Comparison of ENCODE assay signal across 9 cellular contexts in the genomic region with DNA sequence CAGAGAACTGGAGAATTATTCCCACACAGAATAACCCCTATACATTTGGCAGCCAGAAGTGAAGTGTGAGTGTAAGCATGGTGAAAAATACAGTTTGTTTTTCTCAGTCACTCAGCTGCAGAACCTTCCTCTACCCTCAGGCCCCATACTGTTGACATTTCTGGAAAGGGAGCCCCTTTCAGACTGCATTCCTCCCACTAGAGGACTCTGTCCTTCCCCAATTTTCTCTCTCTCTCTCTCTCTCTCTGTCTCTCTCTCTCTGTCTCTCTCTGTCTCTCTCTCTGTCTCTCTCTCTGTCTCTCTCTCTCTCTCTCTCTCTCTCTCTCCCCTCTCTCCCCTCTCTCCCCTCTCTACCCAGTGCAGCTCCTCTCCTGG.
DNase-seq lines count a peak whose midpoint lies in the region; ATAC-seq, FAIRE-seq and TF ChIP-seq lines count a peak whose summit lies in the region.
"Had no signal": no experiment of that assay in that cellular context is flagged by ENCODE, and none has a peak within 500 bp of the region (broad histone marks: within the 10 kb centered on the region; RNA-seq: fewer than 3 reads in every experiment).

No MANE protein-coding gene starts in this region.

- DNase-seq in ELR (ENCODE audit: low read depth) (peak; percentile 79), NCI-H69 (lab: John Stamatoyannopoulos, UW) (peak; percentile 37), endothelial cell of umbilical vein (ENCODE audit: low read depth, low spot score) (no peak), neural crest cell (ENCODE audit: low read depth, low spot score) (no peak), GM13976 (ENCODE audit: low spot score) (no peak), T-helper 17 cell (no peak)
- DNase-seq in CD8-positive, alpha-beta T cell: no peak
- DNase-seq: activated CD4-positive, alpha-beta T cell treated with anti-CD3 and anti-CD28 coated beads, Interleukin-2, amount 50 U/mL, for 1 hour had no signal

- H2AFZ ChIP-seq in endothelial cell of umbilical vein (ENCODE audit: low read depth, low read length): no peak overlapping the region

- peak overlapping the region; percentile 87 for H3K4me2 ChIP-seq in endothelial cell of umbilical vein (ENCODE audit: insufficient read depth, low read length)

- peak overlapping the region; percentile 95 for H3K27ac ChIP-seq in endothelial cell of umbilical vein (ENCODE audit: insufficient read depth, low read depth, low read length)
- no peak overlapping the region for H3K27ac ChIP-seq in CD8-positive, alpha-beta T cell (ENCODE audit: low read depth, low read length)

- H3K36me3 ChIP-seq in endothelial cell of umbilical vein (ENCODE audit: control insufficient read depth in 2 of 2, extremely low read depth in 1 of 2, insufficient read depth in 2 of 2, low read length in 2 of 2): no peaks in the 10 kb centered on the region
- no peaks in the 10 kb centered on the region for H3K36me3 ChIP-seq in CD8-positive, alpha-beta T cell (ENCODE audit: insufficient read depth, low read length)

- H3K9me3 Mint-ChIP-seq in neural crest cell: no peaks in the 10 kb centered on the region
- no peaks in the 10 kb centered on the region for H3K9me3 Mint-ChIP-seq in CD8-positive, alpha-beta T cell

- H3K27ac Mint-ChIP-seq in neural crest cell (ENCODE audit: unreplicated experiment) (no peak overlapping the region), T-helper 17 cell (no peak overlapping the region)
- no peak overlapping the region for H3K27ac Mint-ChIP-seq in CD8-positive, alpha-beta T cell

- H3K79me2 ChIP-seq in endothelial cell of umbilical vein (ENCODE audit: control insufficient read depth, insufficient read depth, low read length): no peaks in the 10 kb centered on the region

- dilution Hi-C loops in endothelial cell of umbilical vein (cut with MboI; ENCODE audit: extremely low pct_ligation_motif_present, low sequenced_read_pairs): no loop called here

- H4K20me1 ChIP-seq in endothelial cell of umbilical vein (replicated peaks; ENCODE audit: control insufficient read depth, extremely low read depth, insufficient read depth, low read length): no peaks in the 10 kb centered on the region

- BruUV-seq in endothelial cell of umbilical vein (replicated peaks; lab: Mats Ljungman, UMichigan): no TSS peak

- no peak for TF ChIP-seq POLR2A in endothelial cell of umbilical vein (IDR thresholded peaks at IDR 0.05; ENCODE audit: low read depth, low read length)

- H3K9me1 ChIP-seq in endothelial cell of umbilical vein (replicated peaks; ENCODE audit: control insufficient read depth, extremely low read depth, insufficient read depth, low read length): no peaks in the 10 kb centered on the region

- H3K9me3 ChIP-seq in endothelial cell of umbilical vein (replicated peaks; ENCODE audit: control insufficient read depth, insufficient read depth, low read length) (no peaks in the 10 kb centered on the region), T-helper 17 cell (ENCODE audit: control insufficient read depth, low read length, poor library complexity, severe bottlenecking) (no peaks in the 10 kb centered on the region)
- H3K9me3 ChIP-seq in CD8-positive, alpha-beta T cell (ENCODE audit: low read length): no peaks in the 10 kb centered on the region

- H3K27me3 ChIP-seq in endothelial cell of umbilical vein (ENCODE audit: control insufficient read depth in 2 of 2, insufficient read depth in 2 of 2, low read length in 2 of 2): no peaks in the 10 kb centered on the region
- H3K27me3 ChIP-seq in CD8-positive, alpha-beta T cell (ENCODE audit: insufficient read depth, low read length): no peaks in the 10 kb centered on the region

- TF ChIP-seq CTCF in endothelial cell of umbilical vein (IDR thresholded peaks at IDR 0.05; ENCODE audit: extremely low read depth in 1 of 2, insufficient read depth in 1 of 2, low read depth in 1 of 2, low read length in 2 of 2): peak; percentile 34 to 56
- peak; percentile 55 for TF ChIP-seq CTCF in neural crest cell (conservative IDR thresholded peaks at IDR 0.05)
- no peak for TF ChIP-seq CTCF in GM13976 (IDR thresholded peaks at IDR 0.05; ENCODE audit: borderline replicate concordance, control extremely low read depth, extremely low read depth, insufficient read depth, missing control alignments)
- TF ChIP-seq CTCF in CD8-positive, alpha-beta T cell (IDR thresholded peaks at IDR 0.05): no peak

- no peak for FAIRE-seq in endothelial cell of umbilical vein (lab: Jason Lieb, UNC)

- H3K4me1 Mint-ChIP-seq in neural crest cell (peaks cover 18% of the 10 kb centered on the region), T-helper 17 cell (peaks cover 6% of the 10 kb centered on the region)
- H3K4me1 Mint-ChIP-seq in CD8-positive, alpha-beta T cell (ENCODE audit: low read depth): no peaks in the 10 kb centered on the region

- peaks cover 75% of the 10 kb centered on the region for H3K4me1 ChIP-seq in endothelial cell of umbilical vein (ENCODE audit: control insufficient read depth, extremely low read depth, insufficient read depth, low read length)
- no peaks in the 10 kb centered on the region for H3K4me1 ChIP-seq in CD8-positive, alpha-beta T cell (ENCODE audit: insufficient read depth, low read length)

- H3K36me3 Mint-ChIP-seq in neural crest cell (ENCODE audit: low read depth) (no peaks in the 10 kb centered on the region), T-helper 17 cell (ENCODE audit: low read depth) (no peaks in the 10 kb centered on the region)
- H3K36me3 Mint-ChIP-seq in CD8-positive, alpha-beta T cell: no peaks in the 10 kb centered on the region

- no peaks in the 10 kb centered on the region for H3K27me3 Mint-ChIP-seq in neural crest cell (ENCODE audit: low read depth)
- peaks cover 24% of the 10 kb centered on the region for H3K27me3 Mint-ChIP-seq in T-helper 17 cell
- peaks cover 13% of the 10 kb centered on the region for H3K27me3 Mint-ChIP-seq in CD8-positive, alpha-beta T cell (ENCODE audit: low read depth)

- intact Hi-C loops in endothelial cell of umbilical vein (cut with micrococcal nuclease): loop anchor here (1.0 to 10.0 kb wide), 4 partner anchors 8 to 372 kb away; no protein-coding TSS in a partner anchor
- intact Hi-C loops in CD8-positive, alpha-beta T cell (cut with DNase I, micrococcal nuclease): no loop called here

- H3K9ac ChIP-seq in endothelial cell of umbilical vein (replicated peaks; ENCODE audit: extremely low read depth, insufficient read depth, low read length): peak overlapping the region; percentile 81

- POLR2A ChIA-PET in endothelial cell of umbilical vein (lab: Charles Lee): interaction anchor here (1.3 to 2.8 kb wide), 2 partner anchors 25 to 140 kb away, joined by 4 to 9 read pairs; a partner anchor contains a TSS
- POLR2A ChIA-PET in CD8-positive, alpha-beta T cell (lab: Charles Lee): no interaction called here

- no peak overlapping the region for H3K4me3 ChIP-seq in endothelial cell of umbilical vein (replicated peaks in 1 of 3; ENCODE audit: insufficient read depth in 1 of 3, low read depth in 1 of 3, low read length in 3 of 3)
- H3K4me3 ChIP-seq in CD8-positive, alpha-beta T cell (ENCODE audit: low read depth, low read length): no peak overlapping the region

- CTCF ChIA-PET in endothelial cell of umbilical vein (lab: Charles Lee): interaction anchor here (0.8 to 7.5 kb wide), 16 partner anchors 9 to 273 kb away, joined by 3 to 130 read pairs (median 4); a partner anchor contains a TSS
- CTCF ChIA-PET in CD8-positive, alpha-beta T cell (lab: Charles Lee): interaction anchor here (0.9 kb wide), 1 partner anchor 26 kb away, joined by 3 read pairs; no protein-coding TSS in a partner anchor

- H3K4me3 Mint-ChIP-seq in neural crest cell (no peak overlapping the region), T-helper 17 cell (no peak overlapping the region)
- H3K4me3 Mint-ChIP-seq in CD8-positive, alpha-beta T cell: no peak overlapping the region

- ATAC-seq in T-helper 17 cell (no peak), HG03139 (IDR thresholded peaks at IDR 0.05; ENCODE audit: unreplicated experiment) (no peak)
- no peak for ATAC-seq in CD8-positive, alpha-beta T cell

- in situ Hi-C loops in GM13976 (cut with MboI; ENCODE audit: low sequenced_read_pairs, unreplicated experiment): no loop called here

TF ChIP-seq in endothelial cell of umbilical vein, 7 proteins besides CTCF, POLR2A, EP300 and RAD21:
- TF ChIP-seq MYC (IDR thresholded peaks at IDR 0.05; ENCODE audit: low read depth, low read length) (no peak), FOS (IDR thresholded peaks at IDR 0.05; ENCODE audit: borderline replicate concordance, insufficient read depth, low read length) (no peak), EZH2 (IDR thresholded peaks at IDR 0.05; ENCODE audit: borderline replicate concordance, low read depth, low read length, severe bottlenecking) (no peak), JUN (IDR thresholded peaks at IDR 0.05; ENCODE audit: borderline replicate concordance, insufficient read depth, insufficient read length, low read depth) (no peak), GATA2 (IDR thresholded peaks at IDR 0.05; ENCODE audit: insufficient read depth, insufficient read length, low read depth, low read length) (no peak), POLR2AphosphoS5 (IDR thresholded peaks at IDR 0.05; ENCODE audit: insufficient read depth, low read depth, low read length) (no peak)
- TF ChIP-seq, protein P1, sequence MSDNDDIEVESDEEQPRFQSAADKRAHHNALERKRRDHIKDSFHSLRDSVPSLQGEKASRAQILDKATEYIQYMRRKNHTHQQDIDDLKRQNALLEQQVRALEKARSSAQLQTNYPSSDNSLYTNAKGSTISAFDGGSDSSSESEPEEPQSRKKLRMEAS (IDR thresholded peaks at IDR 0.05; ENCODE audit: insufficient read depth, insufficient read length): no peak

Comparison
In these comparisons a context has a peak if more than half of its experiments do, and no peak if none do; other contexts are left out.
1. DNase-seq: peak in ELR (single experiment) and NCI-H69 (single experiment); none in endothelial cell of umbilical vein (single experiment), neural crest cell (single experiment), GM13976 (single experiment), T-helper 17 cell (0 of 3) and CD8-positive, alpha-beta T cell (0 of 7).
2. CTCF ChIP-seq: peak in endothelial cell of umbilical vein (2 of 2) and neural crest cell (single experiment); none in GM13976 (single experiment) and CD8-positive, alpha-beta T cell (single experiment).